Comparison of ENCODE assay signal across 12 cellular contexts in the genomic region with DNA sequence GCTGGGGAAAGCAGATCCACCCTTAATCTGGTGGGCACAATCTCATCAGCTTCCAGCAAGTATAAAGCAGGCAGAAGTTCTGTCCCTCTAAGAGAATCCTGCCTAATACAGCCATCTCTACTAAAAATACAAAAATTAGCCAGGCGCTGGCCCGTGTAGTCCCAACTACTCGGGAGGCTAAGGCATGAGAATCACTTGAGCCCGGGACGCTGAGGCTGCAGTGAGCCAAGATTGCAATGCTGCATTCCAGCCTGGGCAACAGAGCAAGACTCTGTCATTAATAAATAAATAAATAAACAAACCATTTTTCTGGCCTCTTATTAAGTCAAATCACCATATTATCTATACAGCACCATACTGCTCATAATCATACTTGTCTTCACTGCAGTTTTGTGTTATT.
"Had no signal": no experiment of that assay in that cellular context is flagged by ENCODE, and none has a peak within 500 bp of the region (broad histone marks: within the 10 kb centered on the region; RNA-seq: fewer than 3 reads in every experiment).

No MANE protein-coding gene starts in this region.

- H3K4me2 ChIP-seq: hepatocyte had no signal

- H3K27ac ChIP-seq: hepatocyte, neutrophil, right atrium auricular region, skin epidermis had no signal

- H3K9me3 Mint-ChIP-seq: activated T-helper 2 cell treated with anti-CD3 and anti-CD28 coated beads, Interferon-gamma antibody, Interleukin-2, Interleukin-4, amounts not matched to agents 10 μg/mL and 5 μg/mL and 100 μg/mL, durations not matched to agents 14 hours and 24 hours and 36 hours; naive B cell; T-cell; type B pancreatic cell had no signal

- H3K27ac Mint-ChIP-seq: activated T-helper 2 cell treated with anti-CD3 and anti-CD28 coated beads, Interferon-gamma antibody, Interleukin-2, Interleukin-4, amounts not matched to agents 10 μg/mL and 5 μg/mL and 100 μg/mL, durations not matched to agents 14 hours and 24 hours and 36 hours; T-cell had no signal

- H3K4me3 ChIP-seq: hepatocyte, right atrium auricular region, skin epidermis had no signal

- H3K4me3 Mint-ChIP-seq: T-cell, type B pancreatic cell had no signal

- H3K9me3 ChIP-seq: neutrophil, right atrium auricular region had no signal

- H3K27me3 ChIP-seq: hepatocyte, neutrophil, right atrium auricular region had no signal

- DNase-seq: activated CD4-positive, alpha-beta T cell treated with anti-CD3 and anti-CD28 coated beads for 48 hours; activated naive CD4-positive, alpha-beta T cell treated with anti-CD3 and anti-CD28 coated beads, Interleukin-2, amount 50 U/mL, for 16 hours; kidney; midbrain; naive B cell; T-cell had no signal

- ATAC-seq: T-cell had no signal

- H3K36me3 Mint-ChIP-seq: naive B cell, type B pancreatic cell had no signal

- H3K27me3 Mint-ChIP-seq: naive B cell, T-cell, type B pancreatic cell had no signal

- H3K36me3 ChIP-seq: neutrophil, right atrium auricular region had no signal

- H2AFZ ChIP-seq: hepatocyte had no signal
